In genomic region chr15:95563634-95564033, GRCh38 we compare ENCODE assay signal across 18 cellular contexts.
"Had no signal": no experiment of that assay in that cellular context is flagged by ENCODE, and none has a peak within 500 bp of the region (broad histone marks: within the 10 kb centered on the region; RNA-seq: fewer than 3 reads in every experiment).

No MANE protein-coding gene starts in this region.

- H3K9me3 ChIP-seq: esophagus muscularis mucosa, mucosa of descending colon, neutrophil, right atrium auricular region, sigmoid colon, stomach, thoracic aorta, transverse colon had no signal

- DNase-seq: effector memory CD4-positive, alpha-beta T cell; left colon; left ventricle myocardium superior; mucosa of descending colon; naive thymus-derived CD8-positive, alpha-beta T cell; posterior cingulate gyrus; sigmoid colon; stimulated activated naive CD4-positive, alpha-beta T cell; stomach; substantia nigra; transverse colon had no signal

- H3K27me3 ChIP-seq: esophagus muscularis mucosa, neutrophil, right atrium auricular region, sigmoid colon, stomach, transverse colon had no signal

- ATAC-seq: left colon; left ventricle myocardium superior; mucosa of descending colon; naive thymus-derived CD8-positive, alpha-beta T cell had no signal

- H3K36me3 ChIP-seq: esophagus muscularis mucosa, neutrophil, right atrium auricular region, sigmoid colon, stomach, thoracic aorta, transverse colon had no signal

- H3K27ac ChIP-seq: epithelial cell of prostate, esophagus muscularis mucosa, neutrophil, right atrium auricular region, sigmoid colon, skin epidermis, stomach, thoracic aorta, transverse colon had no signal

- H3K4me1 ChIP-seq: esophagus muscularis mucosa, sigmoid colon, stomach, transverse colon had no signal

- H3K4me3 ChIP-seq: esophagus muscularis mucosa, lung, mucosa of descending colon, right atrium auricular region, sigmoid colon, skin epidermis, stomach, thoracic aorta, transverse colon had no signal
